ENCODE assay signal across 10 cellular contexts in the genomic region with DNA sequence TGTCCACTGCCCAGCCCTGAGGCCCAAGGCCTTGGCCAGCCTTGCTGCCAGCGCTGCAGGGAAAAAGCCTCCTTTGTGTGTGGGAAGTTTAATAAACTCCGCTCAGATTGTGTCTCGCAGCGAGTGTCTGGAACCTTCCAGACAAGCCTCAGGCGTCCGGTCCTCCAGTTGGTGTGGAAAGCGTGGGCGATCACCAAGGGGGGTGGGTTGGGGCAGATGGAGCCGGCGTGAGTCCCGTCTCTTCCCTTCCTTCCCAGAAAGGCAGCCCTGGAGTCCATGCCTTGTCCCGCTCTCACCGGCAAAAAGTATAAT. TPM values are rescaled to one million over a fixed set of nuclear protein-coding genes. Genes with fewer than 3 reads are reported as not detected.
DNase-seq lines count a peak whose midpoint lies in the region; ATAC-seq and TF ChIP-seq lines count a peak whose summit lies in the region.
"Had no signal": no experiment of that assay in that cellular context is flagged by ENCODE, and none has a peak within 500 bp of the region (broad histone marks: within the 10 kb centered on the region; RNA-seq: fewer than 3 reads in every experiment).

No MANE protein-coding gene starts in this region.

- no peaks in the 10 kb centered on the region for H3K9me3 Mint-ChIP-seq in activated CD8-positive, alpha-beta T cell treated with anti-CD3 and anti-CD28 coated beads, Interleukin-2, amount 10 ng/mL, durations not matched to agents 7 days and 5 days (ENCODE audit: insufficient read depth)
- no peaks in the 10 kb centered on the region for H3K9me3 Mint-ChIP-seq in activated CD8-positive, alpha-beta T cell treated with anti-CD3 and anti-CD28 coated beads for 36 hours
- peaks cover 13% of the 10 kb centered on the region for H3K9me3 Mint-ChIP-seq in glutamatergic neuron (ENCODE audit: unreplicated experiment)
- H3K9me3 Mint-ChIP-seq: effector memory CD8-positive, alpha-beta T cell had no signal

- intact Hi-C loops in activated CD8-positive, alpha-beta T cell treated with anti-CD3 and anti-CD28 coated beads for 36 hours (cut with micrococcal nuclease), result no loop called here

- no peak for TF ChIP-seq CTCF in activated CD8-positive, alpha-beta T cell treated with anti-CD3 and anti-CD28 coated beads for 36 hours (IDR thresholded peaks at IDR 0.05)
- TF ChIP-seq CTCF in glutamatergic neuron (IDR thresholded peaks at IDR 0.05; ENCODE audit: partially characterized antibody, unreplicated experiment), result no peak

- H3K36me3 Mint-ChIP-seq in activated CD8-positive, alpha-beta T cell treated with anti-CD3 and anti-CD28 coated beads, Interleukin-2, amount 10 ng/mL, durations not matched to agents 7 days and 5 days (ENCODE audit: low read depth), result peaks cover 40% of the 10 kb centered on the region
- peaks cover 19% of the 10 kb centered on the region for H3K36me3 Mint-ChIP-seq in activated CD8-positive, alpha-beta T cell treated with anti-CD3 and anti-CD28 coated beads for 36 hours (ENCODE audit: low read depth)
- H3K36me3 Mint-ChIP-seq in glutamatergic neuron (ENCODE audit: unreplicated experiment), result no peaks in the 10 kb centered on the region

- no peak for DNase-seq in activated CD8-positive, alpha-beta T cell treated with anti-CD3 and anti-CD28 coated beads, Interleukin-2, amount 10 ng/mL, durations not matched to agents 7 days and 5 days
- no peak for DNase-seq in activated CD8-positive, alpha-beta T cell treated with anti-CD3 and anti-CD28 coated beads for 36 hours
- no peak for DNase-seq in glutamatergic neuron
- peak in 42 of 49 donors; percentile 8 to 82 (median 62) for DNase-seq in substantia nigra (lab: John Stamatoyannopoulos, UW)
- no peak for DNase-seq in OCI-M1 (lab: John Stamatoyannopoulos, UW)
- DNase-seq in NCI-H1048 (lab: John Stamatoyannopoulos, UW), result no peak
- DNase-seq: effector memory CD8-positive, alpha-beta T cell; KG1; left ventricle myocardium superior; NCI-H510A treated with DMSO at 0.1 percent for 48 hours had no signal

- no peak for ATAC-seq in activated CD8-positive, alpha-beta T cell treated with anti-CD3 and anti-CD28 coated beads, Interleukin-2, amount 10 ng/mL, durations not matched to agents 7 days and 5 days
- no peak for ATAC-seq in activated CD8-positive, alpha-beta T cell treated with anti-CD3 and anti-CD28 coated beads for 36 hours
- ATAC-seq: effector memory CD8-positive, alpha-beta T cell; left ventricle myocardium superior had no signal

- H3K27me3 Mint-ChIP-seq in activated CD8-positive, alpha-beta T cell treated with anti-CD3 and anti-CD28 coated beads, Interleukin-2, amount 10 ng/mL, durations not matched to agents 7 days and 5 days (ENCODE audit: low read depth), result no peaks in the 10 kb centered on the region
- no peaks in the 10 kb centered on the region for H3K27me3 Mint-ChIP-seq in activated CD8-positive, alpha-beta T cell treated with anti-CD3 and anti-CD28 coated beads for 36 hours
- peaks cover 7% of the 10 kb centered on the region for H3K27me3 Mint-ChIP-seq in glutamatergic neuron (ENCODE audit: unreplicated experiment)
- H3K27me3 Mint-ChIP-seq: effector memory CD8-positive, alpha-beta T cell had no signal

- POLR2A ChIA-PET in activated CD8-positive, alpha-beta T cell treated with anti-CD3 and anti-CD28 coated beads, Interleukin-2, amount 10 ng/mL, durations not matched to agents 7 days and 5 days (lab: Charles Lee), result interaction anchor here (0.6 to 0.7 kb wide), 2 partner anchors 93 to 97 kb away, joined by 3 read pairs; no protein-coding TSS in a partner anchor
- POLR2A ChIA-PET in activated CD8-positive, alpha-beta T cell treated with anti-CD3 and anti-CD28 coated beads for 36 hours (lab: Charles Lee), result interaction anchor here (0.7 to 1.7 kb wide), 2 partner anchors 11 to 26 kb away, joined by 4 read pairs; no protein-coding TSS in a partner anchor

- peak overlapping the region; percentile 16 for H3K27ac ChIP-seq in substantia nigra (ENCODE audit: low read depth, low read length, poor library complexity, severe bottlenecking)

- H3K27ac Mint-ChIP-seq in activated CD8-positive, alpha-beta T cell treated with anti-CD3 and anti-CD28 coated beads, Interleukin-2, amount 10 ng/mL, durations not matched to agents 7 days and 5 days, result peak overlapping the region; percentile 25
- no peak overlapping the region for H3K27ac Mint-ChIP-seq in activated CD8-positive, alpha-beta T cell treated with anti-CD3 and anti-CD28 coated beads for 36 hours
- peak overlapping the region; percentile 43 for H3K27ac Mint-ChIP-seq in glutamatergic neuron (ENCODE audit: unreplicated experiment)

- H3K4me1 Mint-ChIP-seq in activated CD8-positive, alpha-beta T cell treated with anti-CD3 and anti-CD28 coated beads, Interleukin-2, amount 10 ng/mL, durations not matched to agents 7 days and 5 days (ENCODE audit: low read depth), result peaks cover 35% of the 10 kb centered on the region
- H3K4me1 Mint-ChIP-seq in activated CD8-positive, alpha-beta T cell treated with anti-CD3 and anti-CD28 coated beads for 36 hours (ENCODE audit: low read depth), result peaks cover 24% of the 10 kb centered on the region
- peaks cover 21% of the 10 kb centered on the region for H3K4me1 Mint-ChIP-seq in glutamatergic neuron (ENCODE audit: low read depth, unreplicated experiment)

- CTCF ChIA-PET in activated CD8-positive, alpha-beta T cell treated with anti-CD3 and anti-CD28 coated beads, Interleukin-2, amount 10 ng/mL, durations not matched to agents 7 days and 5 days (lab: Charles Lee), result interaction anchor here (1.6 to 2.3 kb wide), 2 partner anchors 34 to 97 kb away, joined by 5 to 7 read pairs; no protein-coding TSS in a partner anchor
- CTCF ChIA-PET in activated CD8-positive, alpha-beta T cell treated with anti-CD3 and anti-CD28 coated beads for 36 hours (lab: Charles Lee), result interaction anchor here (0.9 kb wide), 2 partner anchors 13 to 34 kb away, joined by 3 read pairs; no protein-coding TSS in a partner anchor

- H3K4me3 Mint-ChIP-seq in activated CD8-positive, alpha-beta T cell treated with anti-CD3 and anti-CD28 coated beads, Interleukin-2, amount 10 ng/mL, durations not matched to agents 7 days and 5 days, result no peak overlapping the region
- H3K4me3 Mint-ChIP-seq in activated CD8-positive, alpha-beta T cell treated with anti-CD3 and anti-CD28 coated beads for 36 hours, result no peak overlapping the region
- peak overlapping the region; percentile 55 for H3K4me3 Mint-ChIP-seq in glutamatergic neuron (ENCODE audit: unreplicated experiment)

RNA-seq across cellular contexts. Expression of gene STK11, which starts 4.6 kb away (rescaled TPM):
- total RNA-seq in activated CD8-positive, alpha-beta T cell treated with anti-CD3 and anti-CD28 coated beads, Interleukin-2, amount 10 ng/mL, durations not matched to agents 7 days and 5 days, result 10 to 100 TPM; 68.8 to 70.8 TPM
- 10 to 100 TPM; 55.1 to 58.0 TPM for total RNA-seq in activated CD8-positive, alpha-beta T cell treated with anti-CD3 and anti-CD28 coated beads for 36 hours
- total RNA-seq in glutamatergic neuron (ENCODE audit: unreplicated experiment), result 48.2 TPM

RNA-seq across cellular contexts. Expression of gene CBARP, which starts 27.6 kb away (rescaled TPM):
- under 1 TPM in 1 of 2 experiments, not detected in 1; 0.10 TPM for total RNA-seq in activated CD8-positive, alpha-beta T cell treated with anti-CD3 and anti-CD28 coated beads, Interleukin-2, amount 10 ng/mL, durations not matched to agents 7 days and 5 days
- total RNA-seq in activated CD8-positive, alpha-beta T cell treated with anti-CD3 and anti-CD28 coated beads for 36 hours, result under 1 TPM; 0.49 to 0.86 TPM
- total RNA-seq in glutamatergic neuron (ENCODE audit: unreplicated experiment), result 74.7 TPM

RNA-seq across cellular contexts. Expression of gene ATP5F1D, which starts 31.4 kb away (rescaled TPM):
- 100 to 1,000 TPM; 209 to 222 TPM for total RNA-seq in activated CD8-positive, alpha-beta T cell treated with anti-CD3 and anti-CD28 coated beads, Interleukin-2, amount 10 ng/mL, durations not matched to agents 7 days and 5 days
- 100 to 1,000 TPM; 186 to 199 TPM for total RNA-seq in activated CD8-positive, alpha-beta T cell treated with anti-CD3 and anti-CD28 coated beads for 36 hours
- 129 TPM for total RNA-seq in glutamatergic neuron (ENCODE audit: unreplicated experiment)

RNA-seq across cellular contexts. Expression of gene SBNO2, which starts 36.1 kb away (rescaled TPM):
- total RNA-seq in activated CD8-positive, alpha-beta T cell treated with anti-CD3 and anti-CD28 coated beads, Interleukin-2, amount 10 ng/mL, durations not matched to agents 7 days and 5 days, result 10 to 100 TPM; 58.6 to 70.5 TPM
- 10 to 100 TPM; 41.7 to 42.0 TPM for total RNA-seq in activated CD8-positive, alpha-beta T cell treated with anti-CD3 and anti-CD28 coated beads for 36 hours
- total RNA-seq in glutamatergic neuron (ENCODE audit: unreplicated experiment), result 65.5 TPM

RNA-seq across cellular contexts. Expression of gene MIDN, which starts 38.2 kb away (rescaled TPM):
- 10 to 100 TPM; 88.4 to 94.3 TPM for total RNA-seq in activated CD8-positive, alpha-beta T cell treated with anti-CD3 and anti-CD28 coated beads, Interleukin-2, amount 10 ng/mL, durations not matched to agents 7 days and 5 days
- 10 to 100 TPM; 41.1 to 43.9 TPM for total RNA-seq in activated CD8-positive, alpha-beta T cell treated with anti-CD3 and anti-CD28 coated beads for 36 hours
- 325 TPM for total RNA-seq in glutamatergic neuron (ENCODE audit: unreplicated experiment)

Comparison
In these comparisons a context has a peak if more than half of its experiments do, and no peak if none do; other contexts are left out.
1. DNase-seq: peak in substantia nigra (42 of 49); none in activated CD8-positive, alpha-beta T cell treated with anti-CD3 and anti-CD28 coated beads, Interleukin-2, amount 10 ng/mL, durations not matched to agents 7 days and 5 days (single experiment), activated CD8-positive, alpha-beta T cell treated with anti-CD3 and anti-CD28 coated beads for 36 hours (single experiment), glutamatergic neuron (single experiment), OCI-M1 (single experiment) and NCI-H1048 (single experiment).
2. RNA of gene CBARP, which starts 27.6 kb away (total RNA-seq): 74.7 TPM in glutamatergic neuron (single experiment); 0.49 to 0.86 TPM in activated CD8-positive, alpha-beta T cell treated with anti-CD3 and anti-CD28 coated beads for 36 hours and 0.10 TPM in activated CD8-positive, alpha-beta T cell treated with anti-CD3 and anti-CD28 coated beads, Interleukin-2, amount 10 ng/mL, durations not matched to agents 7 days and 5 days; every median in the first group is over 10 times any median in the second.